ENCODE assay signal across 8 cellular contexts in the genomic region with DNA sequence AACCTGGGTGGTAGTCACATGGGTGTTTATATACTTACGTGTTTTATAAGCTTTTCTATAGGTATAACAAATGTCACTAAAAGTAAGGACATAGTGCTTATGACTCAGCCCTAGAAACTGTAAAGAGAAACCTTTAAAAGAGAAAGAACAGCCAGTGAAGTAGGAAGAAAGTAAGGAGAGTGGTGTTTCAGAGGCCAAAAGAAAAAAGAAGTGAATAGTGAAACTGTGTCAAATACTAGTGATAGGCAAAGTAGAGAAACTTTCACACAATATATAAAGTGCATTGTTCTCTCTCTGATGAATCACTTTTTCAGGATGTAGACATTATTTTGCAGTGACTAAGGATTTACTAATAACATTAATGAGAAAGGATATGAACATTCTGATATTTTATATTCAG.
DNase-seq lines count a peak whose midpoint lies in the region; ATAC-seq, FAIRE-seq and TF ChIP-seq lines count a peak whose summit lies in the region.

No MANE protein-coding gene starts in this region.

- peaks cover 33% of the 10 kb centered on the region for H3F3A ChIP-seq in SK-N-SH (replicated peaks; ENCODE audit: insufficient read depth)

- H3K27ac ChIP-seq in SK-N-SH (ENCODE audit: low read depth in 2 of 2, low read length in 1 of 2) (peak overlapping the region in 1 of 2 experiments; percentile 78; a peak in 2 of 4 replicates), vagina (no peak overlapping the region), psoas muscle (no peak overlapping the region)

- no peaks in the 10 kb centered on the region for H3K9me3 ChIP-seq in SK-N-SH
- H3K9me3 ChIP-seq in vagina, result no peaks in the 10 kb centered on the region
- H3K9me3 ChIP-seq in psoas muscle, result no peaks in the 10 kb centered on the region

- TF ChIP-seq EP300 in SK-N-SH (IDR thresholded peaks at IDR 0.05; ENCODE audit: borderline replicate concordance in 1 of 2, low read depth in 1 of 2, low read length in 1 of 2), result no peak

- no peak for FAIRE-seq in urothelium cell line (lab: Jason Lieb, UNC)

- H3K36me3 Mint-ChIP-seq in natural killer cell treated with Interleukin-12 subunit alpha and Interleukin-12 subunit beta and Interleukin-15 and Interleukin-18, amount 100 ng/mL, for 72 hours, result peaks cover 15% of the 10 kb centered on the region

- POLR2A ChIA-PET in SK-N-SH (lab: Yijun Ruan, JAX), result no interaction called here

- H3K4me3 ChIP-seq in SK-N-SH (ENCODE audit: low read depth in 2 of 2, low read length in 1 of 2) (peak overlapping the region in 1 of 2 experiments; percentile 6; a peak in 1 of 4 replicates), vagina (no peak overlapping the region), psoas muscle (no peak overlapping the region)

- H3K27me3 Mint-ChIP-seq in natural killer cell treated with Interleukin-12 subunit alpha and Interleukin-12 subunit beta and Interleukin-15 and Interleukin-18, amount 100 ng/mL, for 72 hours, result no peaks in the 10 kb centered on the region

- H3K27me3 ChIP-seq in SK-N-SH (ENCODE audit: insufficient read depth) (no peaks in the 10 kb centered on the region), vagina (no peaks in the 10 kb centered on the region), psoas muscle (ENCODE audit: insufficient read depth in 3 of 3, low read length in 2 of 3) (no peaks in the 10 kb centered on the region)

- peak overlapping the region; percentile 43 for H3K4me3 Mint-ChIP-seq in natural killer cell treated with Interleukin-12 subunit alpha and Interleukin-12 subunit beta and Interleukin-15 and Interleukin-18, amount 100 ng/mL, for 72 hours

- peak overlapping the region; percentile 32 for H3K4me2 ChIP-seq in SK-N-SH

- 54% methylated on average over 1 of the region's 1 CpG for WGBS in SK-N-SH (ENCODE audit: low lambda C conversion rate)
- 95 to 98% (median 98%) methylated on average over 1 of the region's 1 CpG for WGBS in psoas muscle, 3 donors

- H3K9me3 Mint-ChIP-seq in natural killer cell treated with Interleukin-12 subunit alpha and Interleukin-12 subunit beta and Interleukin-15 and Interleukin-18, amount 100 ng/mL, for 72 hours, result no peaks in the 10 kb centered on the region

- peaks cover 30% of the 10 kb centered on the region; the same call in 1 of the 2 replicates for H3K79me2 ChIP-seq in SK-N-SH (ENCODE audit: insufficient read depth)

- no peaks in the 10 kb centered on the region for H4K20me1 ChIP-seq in SK-N-SH (ENCODE audit: insufficient read depth)

- CTCF ChIA-PET in SK-N-SH (lab: Yijun Ruan, JAX), result interaction anchor here (1.0 kb wide), 1 partner anchor 19 kb away, joined by 3 read pairs; no protein-coding TSS in a partner anchor

- H3K4me1 ChIP-seq in SK-N-SH (ENCODE audit: control insufficient read depth in 1 of 2, insufficient read depth in 2 of 2, low read depth in 1 of 2, low read length in 1 of 2) (peaks cover 0 to 15% of the 10 kb centered on the region in 2 experiments; a peak in 1 of 4 replicates), vagina (no peaks in the 10 kb centered on the region), psoas muscle (no peaks in the 10 kb centered on the region)

- peaks cover 14 to 23% of the 10 kb centered on the region in 2 experiments for H3K36me3 ChIP-seq in SK-N-SH (replicated peaks in 1 of 2; ENCODE audit: control insufficient read depth in 1 of 2, insufficient read depth in 2 of 2, low read length in 1 of 2)
- peaks cover 0 to 3% of the 10 kb centered on the region in 2 donors for H3K36me3 ChIP-seq in vagina
- peaks cover 0 to 32% of the 10 kb centered on the region in 2 donors for H3K36me3 ChIP-seq in psoas muscle (ENCODE audit: insufficient read depth in 1 of 2, low read depth in 1 of 2)

- no peaks in the 10 kb centered on the region for H3K9me2 ChIP-seq in SK-N-SH

- no peak for TF ChIP-seq POLR2A in vagina (IDR thresholded peaks at IDR 0.05)

- TF ChIP-seq CTCF in SK-N-SH (IDR thresholded peaks at IDR 0.05) (no peak), vagina (IDR thresholded peaks at IDR 0.05) (no peak), psoas muscle (IDR thresholded peaks at IDR 0.05) (no peak)

- H3K9ac ChIP-seq in SK-N-SH, result peak overlapping the region; percentile 41; the same call in 1 of the 2 replicates

- no peak overlapping the region for H2AFZ ChIP-seq in SK-N-SH (ENCODE audit: low read depth)

- H3K27ac Mint-ChIP-seq in natural killer cell treated with Interleukin-12 subunit alpha and Interleukin-12 subunit beta and Interleukin-15 and Interleukin-18, amount 100 ng/mL, for 72 hours, result peak overlapping the region; percentile 66 to 84

- DNase-seq in GM19238 (ENCODE audit: insufficient read length, low spot score) (peak; percentile 8), SK-N-SH (no peak), vagina (ENCODE audit: extremely low spot score in 2 of 2) (no peak), psoas muscle (no peak), urothelium cell line (ENCODE audit: low spot score) (no peak), AG08395 (ENCODE audit: low spot score) (no peak)
- no peak for DNase-seq in natural killer cell treated with Interleukin-12 subunit alpha and Interleukin-12 subunit beta and Interleukin-15 and Interleukin-18, amount 100 ng/mL, for 72 hours (ENCODE audit: low spot score)

- intact Hi-C loops in vagina (cut with DNase I) (no loop called here), psoas muscle (cut with DNase I) (no loop called here)

- no peak for TF ChIP-seq RAD21 in SK-N-SH (IDR thresholded peaks at IDR 0.05; ENCODE audit: low read length)

- H3K4me1 Mint-ChIP-seq in natural killer cell treated with Interleukin-12 subunit alpha and Interleukin-12 subunit beta and Interleukin-15 and Interleukin-18, amount 100 ng/mL, for 72 hours (ENCODE audit: low read depth in 2 of 2), result peaks cover 23 to 28% of the 10 kb centered on the region in 2 donors

- ATAC-seq in HG02852 (IDR thresholded peaks at IDR 0.05; ENCODE audit: unreplicated experiment), result peak; percentile 91
- ATAC-seq in natural killer cell treated with Interleukin-12 subunit alpha and Interleukin-12 subunit beta and Interleukin-15 and Interleukin-18, amount 100 ng/mL, for 72 hours, result peak in 1 of 2 donors; percentile 66
- ATAC-seq in psoas muscle, result no peak

TF ChIP-seq in SK-N-SH, 30 proteins besides CTCF, POLR2A, EP300 and RAD21:
- TF ChIP-seq FOSL2 (IDR thresholded peaks at IDR 0.05; ENCODE audit: borderline replicate concordance, low read depth) (peak; percentile 53; the same call in 1 of the 2 replicates), EZH2phosphoT487 (IDR thresholded peaks at IDR 0.05; ENCODE audit: borderline replicate concordance, low read depth) (no peak)
